Comparison of ENCODE assay signal across 8 cellular contexts in genomic region chr15:45586990-45587860, GRCh38. TPM values are rescaled to one million over a fixed set of nuclear protein-coding genes. Genes with fewer than 3 reads are reported as not detected.
DNase-seq lines count a peak whose midpoint lies in the region; ATAC-seq, FAIRE-seq and TF ChIP-seq lines count a peak whose summit lies in the region.

A gene with protein sequence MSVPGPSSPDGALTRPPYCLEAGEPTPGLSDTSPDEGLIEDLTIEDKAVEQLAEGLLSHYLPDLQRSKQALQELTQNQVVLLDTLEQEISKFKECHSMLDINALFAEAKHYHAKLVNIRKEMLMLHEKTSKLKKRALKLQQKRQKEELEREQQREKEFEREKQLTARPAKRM (plus strand): TSS chr15:45587379. CDS start chr15:45587444, 65 bp downstream.

- H3K9me3 ChIP-seq in SU-DHL-6 (ENCODE audit: insufficient read depth, low read length) (no peaks in the 10 kb centered on the region), pancreas (no peaks in the 10 kb centered on the region), tibial artery (no peaks in the 10 kb centered on the region)

- H4K20me1 ChIP-seq in SU-DHL-6 (ENCODE audit: low read depth, low read length) = no peaks in the 10 kb centered on the region

- H3K36me3 ChIP-seq in SU-DHL-6 (ENCODE audit: low read length) (peaks cover 5% of the 10 kb centered on the region), pancreas (no peaks in the 10 kb centered on the region), tibial artery (no peaks in the 10 kb centered on the region)

- peak within 1 kb of the TSS; percentile 83 for H3K9ac ChIP-seq in SU-DHL-6 (ENCODE audit: low read length)

- peak within 1 kb of the TSS; percentile 70 for H2AFZ ChIP-seq in SU-DHL-6 (ENCODE audit: low read depth, low read length, severe bottlenecking)

- H3K27me3 ChIP-seq in SU-DHL-6 (ENCODE audit: low read length) (no peaks in the 10 kb centered on the region), pancreas (no peaks in the 10 kb centered on the region), tibial artery (no peaks in the 10 kb centered on the region)

- POLR2A ChIA-PET in GM10248 (lab: Yijun Ruan, JAX) = interaction anchor here (0.6 to 1.3 kb wide), 6 partner anchors 9 to 387 kb away, joined by 3 to 6 read pairs (median 4); a partner anchor contains a TSS

- FAIRE-seq in pancreas (lab: Jason Lieb, UNC) = no peak

- H3K4me3 ChIP-seq in SU-DHL-6 (ENCODE audit: insufficient read depth, low read length, poor library complexity, severe bottlenecking) = peak within 1 kb of the TSS; percentile 94
- H3K4me3 ChIP-seq in pancreas = peak within 1 kb of the TSS; percentile 54 to 92 (median 72)
- peak within 1 kb of the TSS; percentile 72 to 75 for H3K4me3 ChIP-seq in tibial artery

- peak; percentile 84 for DNase-seq in GM10248 (ENCODE audit: extremely low spot score)
- peak; percentile 84 for DNase-seq in NCI-H1092 (lab: John Stamatoyannopoulos, UW)
- DNase-seq in activated naive CD8-positive, alpha-beta T cell treated with anti-CD3 and anti-CD28 coated beads, Interleukin-2, amount 50 U/mL, for 16 hours (ENCODE audit: low read depth, low spot score) = peak; percentile 71
- peak; percentile 93 for DNase-seq in Right ventricle myocardium superior
- DNase-seq in pancreas = peak; percentile 84 to 93 (median 88)
- peak; percentile 86 to 93 for DNase-seq in tibial artery

- ATAC-seq in HG02588 (IDR thresholded peaks at IDR 0.05; ENCODE audit: unreplicated experiment) (peak; percentile 74), Right ventricle myocardium superior (ENCODE audit: poor library complexity) (peak; percentile 96), pancreas (peak; percentile 88 to 94 (median 93))

- CTCF ChIA-PET in GM10248 (lab: Yijun Ruan, JAX) = interaction anchor here (0.7 to 4.8 kb wide), 16 partner anchors 10 to 382 kb away, joined by 3 to 28 read pairs (median 4); no protein-coding TSS in a partner anchor

- peaks cover 12% of the 10 kb centered on the region; the same call in 1 of the 2 replicates for H3F3A ChIP-seq in SU-DHL-6 (ENCODE audit: insufficient read depth)

- H3K4me1 ChIP-seq in pancreas = peaks cover 10 to 25% (median 24%) of the 10 kb centered on the region in 3 donors
- peaks cover 0 to 45% (median 24%) of the 10 kb centered on the region in 4 donors for H3K4me1 ChIP-seq in tibial artery

- H3K9me2 ChIP-seq in SU-DHL-6 (replicated peaks; ENCODE audit: insufficient read depth, low read length) = no peaks in the 10 kb centered on the region

- WGBS in pancreas, 2 donors = 0% methylated on average over 68 of the region's 68 CpGs

- intact Hi-C loops in Right ventricle myocardium superior (cut with DNase I) (loop anchor here (5.0 to 10.0 kb wide), 2 partner anchors 50 to 62 kb away; partner anchors contain the start of genes SLC30A4 and SQOR), pancreas (cut with DNase I) (no loop called here), tibial artery (cut with DNase I; ENCODE audit: low total_unique reads) (loop anchor here (5.0 kb wide), 1 partner anchor 45 kb away; no protein-coding TSS in a partner anchor)

- no peak for TF ChIP-seq CTCF in GM10248 (IDR thresholded peaks at IDR 0.05; ENCODE audit: control extremely low read depth, extremely low read depth, low read depth, missing control alignments)
- no peak for TF ChIP-seq CTCF in SU-DHL-6 (IDR thresholded peaks at IDR 0.05; ENCODE audit: insufficient read depth, low read length, poor library complexity, severe bottlenecking)
- no peak for TF ChIP-seq CTCF in pancreas (IDR thresholded peaks at IDR 0.05)
- TF ChIP-seq CTCF in tibial artery (IDR thresholded peaks at IDR 0.05) = no peak

- H3K4me2 ChIP-seq in SU-DHL-6 (ENCODE audit: low read depth, low read length, poor library complexity, severe bottlenecking) = peak within 1 kb of the TSS; percentile 82

- peak within 1 kb of the TSS; percentile 84 for H3K27ac ChIP-seq in SU-DHL-6 (ENCODE audit: low read depth, low read length)
- peak within 1 kb of the TSS; percentile 89 to 99 (median 96) for H3K27ac ChIP-seq in pancreas
- peak within 1 kb of the TSS; percentile 92 to 96 for H3K27ac ChIP-seq in tibial artery

- peaks cover 46% of the 10 kb centered on the region for H3K79me2 ChIP-seq in SU-DHL-6 (ENCODE audit: insufficient read depth, low read length)

RNA-seq across cellular contexts. Expression of the gene that starts here (rescaled TPM):
- 21.9 TPM for total RNA-seq in Right ventricle myocardium superior
- total RNA-seq in pancreas = 10 to 100 TPM; 14.8 to 30.5 (median 20.7) TPM
- 10 to 100 TPM in 1 of 2 donors, 1 to 10 TPM in 1; 8.4 to 18.4 TPM for polyA plus RNA-seq in pancreas

Comparison
In these comparisons a context has a peak if more than half of its experiments do, and no peak if none do; other contexts are left out.
1. Peak in every context shown above with its lines: DNase-seq, ATAC-seq, H3K4me3 ChIP-seq and H3K27ac ChIP-seq.
2. intact Hi-C loops: an anchor here in Right ventricle myocardium superior (5.0 to 10.0 kb wide) and tibial artery (5.0 kb wide); none called in pancreas.